9 cellular contexts compared by ENCODE assay signal in the genomic region with DNA sequence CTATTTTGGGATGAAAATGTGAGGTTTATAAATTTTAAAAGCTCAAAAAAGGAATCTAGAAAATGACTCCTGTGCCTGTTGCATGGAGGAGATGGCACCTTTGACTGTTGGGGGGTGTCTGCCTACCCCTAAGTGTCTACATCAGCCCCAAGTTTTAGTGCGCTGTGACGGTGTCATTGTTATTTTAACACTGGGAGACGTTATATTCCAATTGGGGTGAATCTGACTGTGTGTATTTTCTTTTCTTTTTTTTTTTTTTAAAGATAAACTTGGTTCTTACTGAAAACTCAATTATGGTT. TPM values are rescaled to one million over a fixed set of nuclear protein-coding genes. Genes with fewer than 3 reads are reported as not detected.
DNase-seq lines count a peak whose midpoint lies in the region; ATAC-seq and TF ChIP-seq lines count a peak whose summit lies in the region.
"Had no signal": no experiment of that assay in that cellular context is flagged by ENCODE, and none has a peak within 500 bp of the region (broad histone marks: within the 10 kb centered on the region; RNA-seq: fewer than 3 reads in every experiment).

No MANE protein-coding gene starts in this region.

- H3K27me3 Mint-ChIP-seq in H9 (ENCODE audit: low read depth) = no peaks in the 10 kb centered on the region; the same call in 1 of the 2 replicates

- H3K4me2 ChIP-seq in IMR-90 (ENCODE audit: low read depth, low read length) = no peak overlapping the region
- H3K4me2 ChIP-seq in H9 (ENCODE audit: insufficient read depth, insufficient read length, low read length) = no peak overlapping the region

- BruUV-seq in IMR-90 (replicated peaks; lab: Mats Ljungman, UMichigan) = no TSS peak

- H3K23ac ChIP-seq in IMR-90 (ENCODE audit: low read depth, low read length) = no peak overlapping the region
- H3K23ac ChIP-seq in H9 (ENCODE audit: insufficient read length, low read depth, low read length) = no peak overlapping the region

- H3K4me3 Mint-ChIP-seq in H9 = no peak overlapping the region

- H3K9me3 ChIP-seq in IMR-90 (ENCODE audit: control insufficient read depth, insufficient read depth, low read length) (no peaks in the 10 kb centered on the region), muscle layer of duodenum (ENCODE audit: control insufficient read depth in 1 of 2, low read length in 2 of 2) (no peaks in the 10 kb centered on the region), H9 (ENCODE audit: control insufficient read depth, low read depth, low read length) (no peaks in the 10 kb centered on the region)

- H3K4me1 ChIP-seq in IMR-90 (ENCODE audit: control insufficient read depth, insufficient read depth, low read length) (peaks cover 7% of the 10 kb centered on the region), muscle layer of duodenum (ENCODE audit: control insufficient read depth in 1 of 2, insufficient read depth in 2 of 2, low read length in 2 of 2) (no peaks in the 10 kb centered on the region), H9 (ENCODE audit: insufficient read depth, low read length) (no peaks in the 10 kb centered on the region)

- H3K27ac ChIP-seq in IMR-90 (ENCODE audit: insufficient read depth, low read length) (no peak overlapping the region; the same call in 1 of the 2 replicates), muscle layer of duodenum (ENCODE audit: low read length) (peak overlapping the region; percentile 97), H9 (ENCODE audit: insufficient read length, low read depth, low read length) (no peak overlapping the region)

- H3K36me3 ChIP-seq in IMR-90 (ENCODE audit: control insufficient read depth, insufficient read depth, low read length) (no peaks in the 10 kb centered on the region), muscle layer of duodenum (ENCODE audit: control insufficient read depth in 1 of 2, insufficient read depth in 2 of 2, low read length in 2 of 2) (peaks cover 0 to 8% of the 10 kb centered on the region in 2 donors)

- WGBS in IMR-90 (ENCODE audit: extremely low coverage in 2 of 2, insufficient read length in 1 of 2), 2 experiments = no CpG with 5 or more reads among the region's 3 CpGs
- whole genome bisulfite sequencing in H9 (ENCODE audit: extremely low coverage, insufficient read length, low lambda C conversion rate) = no CpG with 5 or more reads among the region's 3 CpGs

- H3K27ac Mint-ChIP-seq in H9 = no peak overlapping the region

- H3K9me1 ChIP-seq in IMR-90 (ENCODE audit: insufficient read depth, low read length) = no peaks in the 10 kb centered on the region; the same call in 1 of the 2 replicates

- H2AK5ac ChIP-seq in IMR-90 (ENCODE audit: low read depth, low read length) (peak overlapping the region; percentile 81; the same call in 1 of the 2 replicates), H9 (ENCODE audit: insufficient read length, low read length) (no peak overlapping the region)

- no peak overlapping the region for H3T11ph ChIP-seq in H9 (ENCODE audit: low read length)

- H3K9ac ChIP-seq in IMR-90 (ENCODE audit: low read depth, low read length) (no peak overlapping the region), H9 (ENCODE audit: extremely low read depth, insufficient read length, low read length) (no peak overlapping the region)

- no peaks in the 10 kb centered on the region for H4K20me1 ChIP-seq in IMR-90 (ENCODE audit: insufficient read depth, low read length)
- no peaks in the 10 kb centered on the region for H4K20me1 ChIP-seq in H9 (ENCODE audit: control insufficient read depth, insufficient read depth, insufficient read length)

- H4K8ac ChIP-seq in IMR-90 (ENCODE audit: low read depth in 2 of 2, low read length in 2 of 2) (peak overlapping the region; percentile 52 to 62; a peak in 3 of 4 replicates), H9 (replicated peaks; ENCODE audit: insufficient read length, low read depth, low read length) (no peak overlapping the region)

- DNase-seq in AG04449 (ENCODE audit: low read depth, low spot score) (no peak), IMR-90 (no peak), astrocyte of the spinal cord (ENCODE audit: low read depth, low spot score) (no peak), H9 (no peak), SHP77 treated with DMSO at 0.1 percent for 48 hours (lab: John Stamatoyannopoulos, UW) (no peak), kidney tubule cell (ENCODE audit: low spot score) (no peak)
- DNase-seq: NCI-H446 treated with DMSO at 0.1 percent for 48 hours had no signal

- dilution Hi-C loops in IMR-90 (cut with HindIII; ENCODE audit: low sequenced_read_pairs, unreplicated experiment) = no loop called here

- peak overlapping the region; percentile 80 for H3K4ac ChIP-seq in IMR-90 (ENCODE audit: low read depth, low read length)
- H3K4ac ChIP-seq in H9 (ENCODE audit: low read depth, low read length) = no peak overlapping the region

- H3K79me2 ChIP-seq in H9 (ENCODE audit: insufficient read depth, low read length) = no peaks in the 10 kb centered on the region

- H3K4me3 ChIP-seq in AG04449 (ENCODE audit: low read depth, low read length) (peak overlapping the region; percentile 52), IMR-90 (ENCODE audit: insufficient read depth, low read depth, low read length) (no peak overlapping the region), astrocyte of the spinal cord (ENCODE audit: low read depth, low read length) (peak overlapping the region; percentile 54), muscle layer of duodenum (ENCODE audit: low read depth in 1 of 2, low read length in 2 of 2) (peak overlapping the region; percentile 49 to 57)

- H2BK15ac ChIP-seq in IMR-90 (ENCODE audit: low read depth, low read length) (peak overlapping the region; percentile 82; the same call in 2 of the 3 replicates), H9 (ENCODE audit: low read depth, low read length) (no peak overlapping the region)

- H2BK20ac ChIP-seq in IMR-90 (ENCODE audit: low read depth, low read length) = peak overlapping the region; percentile 75; the same call in 1 of the 2 replicates
- no peak overlapping the region for H2BK20ac ChIP-seq in H9 (ENCODE audit: low read depth, low read length, poor library complexity, severe bottlenecking)

- no peak overlapping the region for H2BK12ac ChIP-seq in H9 (ENCODE audit: insufficient read length, low read depth, low read length)

- H3K9me3 Mint-ChIP-seq in H9 = no peaks in the 10 kb centered on the region

- in situ Hi-C loops in IMR-90 (cut with MboI; ENCODE audit: low sequenced_read_pairs) (no loop called here), astrocyte of the spinal cord (cut with HindIII; ENCODE audit: low sequenced_read_pairs) (no loop called here)

- CTCF ChIA-PET in AG04449 (lab: Yijun Ruan, JAX) (interaction anchor here (16.7 kb wide), 1 partner anchor 80 kb away, joined by 416 read pairs; no protein-coding TSS in a partner anchor), IMR-90 (lab: Yijun Ruan, JAX) (interaction anchor here (1.0 kb wide), 1 partner anchor 84 kb away, joined by 5 read pairs; no protein-coding TSS in a partner anchor)

- H3K14ac ChIP-seq in IMR-90 (replicated peaks; ENCODE audit: low read depth, low read length) (peak overlapping the region; percentile 86), H9 (ENCODE audit: insufficient read depth, low read length) (no peak overlapping the region)

- H2AFZ ChIP-seq in IMR-90 (replicated peaks; ENCODE audit: low read length, poor library complexity) (no peak overlapping the region), H9 (ENCODE audit: low read length) (no peak overlapping the region)

- intact Hi-C loops in IMR-90 (cut with micrococcal nuclease) = no loop called here

- H2BK120ac ChIP-seq in IMR-90 (ENCODE audit: low read depth, low read length) (peak overlapping the region; percentile 89; the same call in 1 of the 2 replicates), H9 (ENCODE audit: low read depth, low read length, poor library complexity, severe bottlenecking) (no peak overlapping the region)

- no peak for TF ChIP-seq CTCF in AG04449 (IDR thresholded peaks at IDR 0.05; ENCODE audit: insufficient read depth, low read length, missing control alignments)
- TF ChIP-seq CTCF in IMR-90 (conservative IDR thresholded peaks at IDR 0.05; ENCODE audit: low read depth, low read length) = no peak
- TF ChIP-seq CTCF in astrocyte of the spinal cord (IDR thresholded peaks at IDR 0.05; ENCODE audit: low read depth, low read length) = no peak
- TF ChIP-seq CTCF in H9 (conservative IDR thresholded peaks at IDR 0.05) = no peak

- no peak overlapping the region for H2AK9ac ChIP-seq in IMR-90 (replicated peaks; ENCODE audit: low read depth, low read length, poor library complexity)

- H3K56ac ChIP-seq in IMR-90 (ENCODE audit: extremely low read depth, insufficient read depth, low read length) = peak overlapping the region; percentile 43; the same call in 1 of the 2 replicates
- H3K56ac ChIP-seq in H9 (ENCODE audit: insufficient read length, low read depth, low read length) = no peak overlapping the region

- peak overlapping the region; percentile 84 for H4K91ac ChIP-seq in IMR-90 (ENCODE audit: insufficient read depth, low read depth, low read length)
- no peak overlapping the region for H4K91ac ChIP-seq in H9 (ENCODE audit: insufficient read length, low read depth, low read length)

- H3K18ac ChIP-seq in IMR-90 (ENCODE audit: low read depth, low read length) = peak overlapping the region; percentile 24; the same call in 1 of the 2 replicates
- H3K18ac ChIP-seq in H9 (ENCODE audit: insufficient read length, low read depth, low read length) = no peak overlapping the region

- no peak for TF ChIP-seq POLR2A in IMR-90 (IDR thresholded peaks at IDR 0.05; ENCODE audit: low read depth, low read length)

- H2BK5ac ChIP-seq in IMR-90 (ENCODE audit: low read depth, low read length, poor library complexity, severe bottlenecking) (peak overlapping the region; percentile 69), H9 (ENCODE audit: insufficient read length, low read length) (no peak overlapping the region)

- POLR2A ChIA-PET in AG04449 (lab: Yijun Ruan, JAX) (no interaction called here), IMR-90 (lab: Charles Lee; ENCODE audit: unreplicated experiment) (no interaction called here)

- no peak for ATAC-seq in IMR-90 (ENCODE audit: low read depth)
- ATAC-seq in GM21528 (IDR thresholded peaks at IDR 0.05; ENCODE audit: low FRiP score, unreplicated experiment) = no peak

- no peak for TF ChIP-seq RAD21 in IMR-90 (IDR thresholded peaks at IDR 0.05; ENCODE audit: low read length)

- H3K36me3 Mint-ChIP-seq in H9 (ENCODE audit: insufficient read depth in 1 of 3, low read depth in 3 of 3) = no peaks in the 10 kb centered on the region

- H3K27me3 ChIP-seq in IMR-90 (ENCODE audit: control insufficient read depth, insufficient read depth, low read length) = no peaks in the 10 kb centered on the region
- no peaks in the 10 kb centered on the region for H3K27me3 ChIP-seq in muscle layer of duodenum (ENCODE audit: low read depth, low read length)
- no peaks in the 10 kb centered on the region for H3K27me3 ChIP-seq in H9 (ENCODE audit: insufficient read depth, low read length)

- H3K23me2 ChIP-seq in H9 (ENCODE audit: insufficient read length, low read depth, low read length, poor library complexity, severe bottlenecking) = no peaks in the 10 kb centered on the region

- H4K5ac ChIP-seq in IMR-90 (ENCODE audit: low read depth, low read length) = no peak overlapping the region
- no peak overlapping the region for H4K5ac ChIP-seq in H9 (ENCODE audit: insufficient read length, low read depth, low read length)

- peaks cover 16 to 22% of the 10 kb centered on the region in 2 experiments for H3K4me1 Mint-ChIP-seq in H9

- 0 out of 4 replicates have a peak, but pooled peaks cover 0 to 6% of the 10 kb centered on the region in 2 experiments for H3K79me1 ChIP-seq in IMR-90 (ENCODE audit: low read depth in 1 of 2, low read length in 2 of 2)
- no peaks in the 10 kb centered on the region for H3K79me1 ChIP-seq in H9 (ENCODE audit: insufficient read depth, low read depth, low read length, poor library complexity, severe bottlenecking)

RNA-seq across cellular contexts. Expression of gene SRGN, which starts 0.5 kb away (rescaled TPM):
- total RNA-seq in IMR-90 (2012; rRNA removed) (41.4 and 46.4 TPM in 2 replicates), H9 (2021) (not detected in 2 replicates)
- 29.8 and 33.3 TPM in 2 replicates for polyA plus RNA-seq in IMR-90 (2012; rRNA removed)
- 12.4 and 25.7 TPM in 2 replicates for polyA plus RNA-seq in IMR-90 (2012; cell fraction: cytosol; rRNA removed)
- 2.0 and 10.7 TPM in 2 replicates for polyA plus RNA-seq in IMR-90 (2012; cell fraction: nucleus; rRNA removed; ENCODE audit: low replicate concordance)

RNA-seq across cellular contexts. Expression of gene VPS26A, which starts 35.6 kb away (rescaled TPM):
- total RNA-seq in IMR-90 (2012; rRNA removed) (7.2 and 24.7 TPM in 2 replicates), H9 (2021) (41.8 and 43.8 TPM in 2 replicates)
- polyA plus RNA-seq in IMR-90 (2012; rRNA removed) = 12.9 and 18.7 TPM in 2 replicates
- 1.2 and 1.4 TPM in 2 replicates for polyA plus RNA-seq in IMR-90 (2012; cell fraction: cytosol; rRNA removed)
- 0.28 and 5.0 TPM in 2 replicates for polyA plus RNA-seq in IMR-90 (2012; cell fraction: nucleus; rRNA removed; ENCODE audit: low replicate concordance)

Comparison
In these comparisons a context has a peak if more than half of its experiments do, and no peak if none do; other contexts are left out.
1. RNA of gene SRGN, which starts 0.5 kb away (total RNA-seq): 41.4 to 46.4 TPM in IMR-90; not detected in H9; every median in the first group is over 10 times any median in the second.